1 cellular context compared by ENCODE assay signal in the genomic region with DNA sequence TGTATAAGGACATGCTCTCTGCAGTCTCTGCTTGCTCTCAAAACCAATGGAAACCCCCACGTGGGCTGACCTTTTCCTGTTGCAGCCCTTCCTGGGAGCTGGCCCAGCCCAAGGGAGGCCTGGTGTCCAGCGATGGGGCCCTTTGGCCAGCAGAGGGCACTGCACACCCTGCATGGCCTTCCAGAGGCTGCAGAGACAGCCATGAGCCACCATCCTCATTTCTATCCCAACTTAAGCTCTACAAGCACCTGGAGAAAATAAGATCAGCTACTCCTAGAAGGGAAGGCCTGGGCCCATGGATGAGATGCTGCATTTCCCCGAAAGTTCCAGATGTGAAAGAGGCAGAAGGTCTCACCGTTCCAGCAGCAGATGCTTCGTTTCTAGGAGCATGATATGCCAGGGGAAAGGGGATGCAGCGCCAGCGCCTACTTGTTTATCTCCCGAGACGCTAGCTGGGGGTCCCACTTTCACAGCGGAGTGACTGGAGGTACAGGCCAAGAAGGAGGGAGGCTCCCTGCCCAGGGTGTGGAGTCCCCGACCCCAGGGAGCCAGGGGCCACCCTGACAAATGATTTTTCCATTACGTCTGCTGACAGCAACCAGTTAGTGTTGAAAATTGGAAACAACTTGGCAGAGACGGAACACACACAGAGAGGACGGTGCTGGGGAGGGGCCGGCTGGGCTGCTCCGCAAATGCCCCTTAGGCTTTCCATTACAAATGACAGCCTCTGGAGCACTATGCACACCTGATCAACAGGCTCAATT.
TF ChIP-seq lines count a peak whose summit lies in the region.

No MANE protein-coding gene starts in this region.

TF ChIP-seq in K562, 482 proteins besides CTCF, POLR2A, EP300 and RAD21 (continued from another document):
- TF ChIP-seq, protein P1, sequence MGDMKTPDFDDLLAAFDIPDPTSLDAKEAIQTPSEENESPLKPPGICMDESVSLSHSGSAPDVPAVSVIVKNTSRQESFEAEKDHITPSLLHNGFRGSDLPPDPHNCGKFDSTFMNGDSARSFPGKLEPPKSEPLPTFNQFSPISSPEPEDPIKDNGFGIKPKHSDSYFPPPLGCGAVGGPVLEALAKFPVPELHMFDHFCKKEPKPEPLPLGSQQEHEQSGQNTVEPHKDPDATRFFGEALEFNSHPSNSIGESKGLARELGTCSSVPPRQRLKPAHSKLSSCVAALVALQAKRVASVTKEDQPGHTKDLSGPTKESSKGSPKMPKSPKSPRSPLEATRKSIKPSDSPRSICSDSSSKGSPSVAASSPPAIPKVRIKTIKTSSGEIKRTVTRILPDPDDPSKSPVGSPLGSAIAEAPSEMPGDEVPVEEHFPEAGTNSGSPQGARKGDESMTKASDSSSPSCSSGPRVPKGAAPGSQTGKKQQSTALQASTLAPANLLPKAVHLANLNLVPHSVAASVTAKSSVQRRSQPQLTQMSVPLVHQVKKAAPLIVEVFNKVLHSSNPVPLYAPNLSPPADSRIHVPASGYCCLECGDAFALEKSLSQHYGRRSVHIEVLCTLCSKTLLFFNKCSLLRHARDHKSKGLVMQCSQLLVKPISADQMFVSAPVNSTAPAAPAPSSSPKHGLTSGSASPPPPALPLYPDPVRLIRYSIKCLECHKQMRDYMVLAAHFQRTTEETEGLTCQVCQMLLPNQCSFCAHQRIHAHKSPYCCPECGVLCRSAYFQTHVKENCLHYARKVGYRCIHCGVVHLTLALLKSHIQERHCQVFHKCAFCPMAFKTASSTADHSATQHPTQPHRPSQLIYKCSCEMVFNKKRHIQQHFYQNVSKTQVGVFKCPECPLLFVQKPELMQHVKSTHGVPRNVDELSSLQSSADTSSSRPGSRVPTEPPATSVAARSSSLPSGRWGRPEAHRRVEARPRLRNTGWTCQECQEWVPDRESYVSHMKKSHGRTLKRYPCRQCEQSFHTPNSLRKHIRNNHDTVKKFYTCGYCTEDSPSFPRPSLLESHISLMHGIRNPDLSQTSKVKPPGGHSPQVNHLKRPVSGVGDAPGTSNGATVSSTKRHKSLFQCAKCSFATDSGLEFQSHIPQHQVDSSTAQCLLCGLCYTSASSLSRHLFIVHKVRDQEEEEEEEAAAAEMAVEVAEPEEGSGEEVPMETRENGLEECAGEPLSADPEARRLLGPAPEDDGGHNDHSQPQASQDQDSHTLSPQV (IDR thresholded peaks at IDR 0.05): peak; percentile 41; the same call in 1 of the 2 replicates
- TF ChIP-seq ELF2 (CRISPR knock-in tag; IDR thresholded peaks at IDR 0.05): 0 out of 2 replicates have a peak, but pooled peaks have one; percentile 34
- TF ChIP-seq, protein P2, sequence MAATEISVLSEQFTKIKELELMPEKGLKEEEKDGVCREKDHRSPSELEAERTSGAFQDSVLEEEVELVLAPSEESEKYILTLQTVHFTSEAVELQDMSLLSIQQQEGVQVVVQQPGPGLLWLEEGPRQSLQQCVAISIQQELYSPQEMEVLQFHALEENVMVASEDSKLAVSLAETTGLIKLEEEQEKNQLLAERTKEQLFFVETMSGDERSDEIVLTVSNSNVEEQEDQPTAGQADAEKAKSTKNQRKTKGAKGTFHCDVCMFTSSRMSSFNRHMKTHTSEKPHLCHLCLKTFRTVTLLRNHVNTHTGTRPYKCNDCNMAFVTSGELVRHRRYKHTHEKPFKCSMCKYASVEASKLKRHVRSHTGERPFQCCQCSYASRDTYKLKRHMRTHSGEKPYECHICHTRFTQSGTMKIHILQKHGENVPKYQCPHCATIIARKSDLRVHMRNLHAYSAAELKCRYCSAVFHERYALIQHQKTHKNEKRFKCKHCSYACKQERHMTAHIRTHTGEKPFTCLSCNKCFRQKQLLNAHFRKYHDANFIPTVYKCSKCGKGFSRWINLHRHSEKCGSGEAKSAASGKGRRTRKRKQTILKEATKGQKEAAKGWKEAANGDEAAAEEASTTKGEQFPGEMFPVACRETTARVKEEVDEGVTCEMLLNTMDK (IDR thresholded peaks at IDR 0.05; ENCODE audit: borderline replicate concordance, insufficient read depth, low read depth, low read length, poor library complexity, severe bottlenecking): peak; percentile 53
- TF ChIP-seq L3MBTL2 (IDR thresholded peaks at IDR 0.05): peak; percentile 83
- TF ChIP-seq HCFC1 (IDR thresholded peaks at IDR 0.05; ENCODE audit: low read depth, low read length): 0 out of 2 replicates have a peak, but pooled peaks have one; percentile 14
TF ChIP-seq in K562: peak in this region for 26.
